Comparison of ENCODE assay signal across 9 cellular contexts in the genomic region with DNA sequence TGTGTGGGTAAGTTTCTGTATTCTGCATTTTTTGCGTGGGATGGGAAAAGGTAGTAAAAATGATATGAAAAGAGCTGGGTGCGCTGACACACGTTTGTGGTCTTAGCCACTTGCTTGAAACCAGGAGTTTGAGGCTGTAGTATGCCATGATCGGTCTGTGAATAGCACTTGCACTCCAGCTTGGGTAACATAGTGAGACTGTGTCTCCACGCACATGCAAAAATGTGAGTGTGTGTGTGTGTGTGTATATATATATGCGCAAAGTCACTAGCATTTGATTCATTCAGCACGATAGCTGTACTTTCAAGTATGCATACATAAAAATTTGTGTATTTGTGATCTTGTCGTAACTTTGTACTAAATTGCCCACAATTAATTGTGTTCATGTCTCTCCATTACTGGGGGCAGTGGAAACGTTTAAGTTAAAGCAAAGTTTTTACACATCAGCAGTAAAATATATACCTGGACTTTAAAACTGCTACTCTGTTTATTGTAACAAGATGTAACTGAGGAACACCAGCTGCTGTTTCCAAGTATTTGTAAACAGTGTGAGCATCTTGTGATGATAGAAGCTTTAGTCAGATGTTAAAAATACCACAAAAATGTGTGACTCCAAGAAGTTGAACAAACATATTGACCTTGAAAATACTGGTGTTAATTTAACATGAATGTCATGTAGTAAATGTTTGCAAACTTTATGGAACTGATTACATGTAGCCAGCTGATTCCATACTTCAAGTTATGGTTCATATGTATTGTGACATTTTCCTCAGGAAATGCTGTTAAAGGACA. TPM values are rescaled to one million over a fixed set of nuclear protein-coding genes. Genes with fewer than 3 reads are reported as not detected.
DNase-seq lines count a peak whose midpoint lies in the region; ATAC-seq and TF ChIP-seq lines count a peak whose summit lies in the region.
"Had no signal": no experiment of that assay in that cellular context is flagged by ENCODE, and none has a peak within 500 bp of the region (broad histone marks: within the 10 kb centered on the region; RNA-seq: fewer than 3 reads in every experiment).

No MANE protein-coding gene starts in this region.

- H3K27me3 Mint-ChIP-seq in memory B cell: no peaks in the 10 kb centered on the region

- no peaks in the 10 kb centered on the region for H3K9me3 ChIP-seq in HUES48 (ENCODE audit: control insufficient read depth, insufficient read depth, low read length)

- peak overlapping the region; percentile 1; the same call in 1 of the 2 replicates for H3K9ac ChIP-seq in HUES48 (ENCODE audit: low read depth, low read length)

- peaks cover 17% of the 10 kb centered on the region for H3K36me3 ChIP-seq in HUES48 (ENCODE audit: control insufficient read depth, insufficient read depth, low read length)
- H3K36me3 ChIP-seq in H7 (replicated peaks; ENCODE audit: control insufficient read depth, insufficient read depth, low read length): no peaks in the 10 kb centered on the region

- no peaks in the 10 kb centered on the region for H3K9me3 Mint-ChIP-seq in memory B cell

- H3K4me3 Mint-ChIP-seq in memory B cell: no peak overlapping the region

- TF ChIP-seq CTCF in coronary artery (IDR thresholded peaks at IDR 0.05): no peak

- no peak for ATAC-seq in memory B cell (ENCODE audit: low read depth)
- ATAC-seq in HG02938 (IDR thresholded peaks at IDR 0.05; ENCODE audit: unreplicated experiment): no peak

- H3K27me3 ChIP-seq in HUES48 (ENCODE audit: control insufficient read depth, insufficient read depth, low read length) (no peaks in the 10 kb centered on the region), H7 (ENCODE audit: control insufficient read depth, insufficient read depth, low read length) (no peaks in the 10 kb centered on the region)

- DNase-seq in AG08396 (ENCODE audit: low spot score) (peak; percentile 21), coronary artery (ENCODE audit: low spot score) (no peak), memory B cell (ENCODE audit: low spot score in 2 of 2) (no peak), NCI-H510A treated with DMSO at 0.1 percent for 48 hours (lab: John Stamatoyannopoulos, UW) (no peak), H7 (no peak), NCI-H345 (lab: John Stamatoyannopoulos, UW) (no peak)
- DNase-seq: NCI-H2029 treated with DMSO at 0.1 percent for 48 hours had no signal

- H3K27ac ChIP-seq in HUES48 (ENCODE audit: low read depth, low read length): no peak overlapping the region
- no peak overlapping the region for H3K27ac ChIP-seq in coronary artery

- peaks cover 37% of the 10 kb centered on the region for H3K4me1 Mint-ChIP-seq in memory B cell

- H3K4me3 ChIP-seq in HUES48 (ENCODE audit: low read depth, low read length) (no peak overlapping the region; the same call in 1 of the 2 replicates), coronary artery (peak overlapping the region; percentile 27), H7 (ENCODE audit: insufficient read depth, low read depth, low read length) (no peak overlapping the region)

- peaks cover 24% of the 10 kb centered on the region for H3K36me3 Mint-ChIP-seq in memory B cell

- H3K27ac Mint-ChIP-seq in memory B cell: peak overlapping the region; percentile 63

- H3K4me1 ChIP-seq in HUES48 (ENCODE audit: control insufficient read depth, insufficient read depth, low read length): peaks cover 50% of the 10 kb centered on the region

RNA-seq across cellular contexts. Expression of gene ZRANB1, which starts 1.6 kb away (rescaled TPM):
- 18.4 and 24.6 TPM in 2 replicates for total RNA-seq in H7 (2014; rRNA removed; shearing (Covaris generic))
